ENCODE assay signal across 1 cellular context in the genomic region with DNA sequence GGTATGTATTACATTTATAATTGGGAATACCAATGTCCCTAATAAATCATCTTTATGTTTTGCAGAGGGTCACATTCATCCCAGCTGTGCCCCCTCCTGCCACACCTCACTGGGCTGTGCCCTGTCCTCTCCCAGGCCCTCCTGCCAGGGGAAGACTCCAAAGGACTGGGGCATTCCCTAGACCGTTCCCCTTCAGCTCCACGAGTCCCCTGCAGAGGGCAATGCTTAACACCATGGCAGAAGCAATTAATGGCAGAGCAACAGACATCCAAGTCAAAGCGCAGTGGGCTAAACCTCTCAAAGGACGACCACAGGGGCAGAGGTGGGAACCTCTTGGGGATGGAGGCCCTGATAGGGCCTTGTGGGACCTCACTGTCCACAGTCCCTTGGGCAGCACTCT.
A peak's percentile ranks its signal among the peaks of the same experiment; 100 is the strongest.
TF ChIP-seq lines count a peak whose summit lies in the region.

No MANE protein-coding gene starts in this region.

TF ChIP-seq in HepG2, 621 proteins besides CTCF, POLR2A, EP300 and RAD21 (continued from another document):
- TF ChIP-seq ZNF747 (CRISPR knock-in tag; IDR thresholded peaks at IDR 0.05; ENCODE audit: borderline replicate concordance) (no peak), STAG1 (CRISPR knock-in tag; IDR thresholded peaks at IDR 0.05) (peak; percentile 48)
- TF ChIP-seq, protein P1, sequence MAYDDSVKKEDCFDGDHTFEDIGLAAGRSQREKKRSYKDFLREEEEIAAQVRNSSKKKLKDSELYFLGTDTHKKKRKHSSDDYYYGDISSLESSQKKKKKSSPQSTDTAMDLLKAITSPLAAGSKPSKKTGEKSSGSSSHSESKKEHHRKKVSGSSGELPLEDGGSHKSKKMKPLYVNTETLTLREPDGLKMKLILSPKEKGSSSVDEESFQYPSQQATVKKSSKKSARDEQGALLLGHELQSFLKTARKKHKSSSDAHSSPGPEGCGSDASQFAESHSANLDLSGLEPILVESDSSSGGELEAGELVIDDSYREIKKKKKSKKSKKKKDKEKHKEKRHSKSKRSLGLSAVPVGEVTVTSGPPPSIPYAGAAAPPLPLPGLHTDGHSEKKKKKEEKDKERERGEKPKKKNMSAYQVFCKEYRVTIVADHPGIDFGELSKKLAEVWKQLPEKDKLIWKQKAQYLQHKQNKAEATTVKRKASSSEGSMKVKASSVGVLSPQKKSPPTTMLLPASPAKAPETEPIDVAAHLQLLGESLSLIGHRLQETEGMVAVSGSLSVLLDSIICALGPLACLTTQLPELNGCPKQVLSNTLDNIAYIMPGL (CRISPR knock-in tag; IDR thresholded peaks at IDR 0.05; ENCODE audit: borderline replicate concordance in 1 of 2, low read depth in 1 of 2): no peak
- TF ChIP-seq, protein P2, sequence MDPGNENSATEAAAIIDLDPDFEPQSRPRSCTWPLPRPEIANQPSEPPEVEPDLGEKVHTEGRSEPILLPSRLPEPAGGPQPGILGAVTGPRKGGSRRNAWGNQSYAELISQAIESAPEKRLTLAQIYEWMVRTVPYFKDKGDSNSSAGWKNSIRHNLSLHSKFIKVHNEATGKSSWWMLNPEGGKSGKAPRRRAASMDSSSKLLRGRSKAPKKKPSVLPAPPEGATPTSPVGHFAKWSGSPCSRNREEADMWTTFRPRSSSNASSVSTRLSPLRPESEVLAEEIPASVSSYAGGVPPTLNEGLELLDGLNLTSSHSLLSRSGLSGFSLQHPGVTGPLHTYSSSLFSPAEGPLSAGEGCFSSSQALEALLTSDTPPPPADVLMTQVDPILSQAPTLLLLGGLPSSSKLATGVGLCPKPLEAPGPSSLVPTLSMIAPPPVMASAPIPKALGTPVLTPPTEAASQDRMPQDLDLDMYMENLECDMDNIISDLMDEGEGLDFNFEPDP (CRISPR knock-in tag; conservative IDR thresholded peaks at IDR 0.05): no peak
TF ChIP-seq in HepG2: peak in this region for 1.
